Comparison of ENCODE assay signal across 30 cellular contexts in the genomic region with DNA sequence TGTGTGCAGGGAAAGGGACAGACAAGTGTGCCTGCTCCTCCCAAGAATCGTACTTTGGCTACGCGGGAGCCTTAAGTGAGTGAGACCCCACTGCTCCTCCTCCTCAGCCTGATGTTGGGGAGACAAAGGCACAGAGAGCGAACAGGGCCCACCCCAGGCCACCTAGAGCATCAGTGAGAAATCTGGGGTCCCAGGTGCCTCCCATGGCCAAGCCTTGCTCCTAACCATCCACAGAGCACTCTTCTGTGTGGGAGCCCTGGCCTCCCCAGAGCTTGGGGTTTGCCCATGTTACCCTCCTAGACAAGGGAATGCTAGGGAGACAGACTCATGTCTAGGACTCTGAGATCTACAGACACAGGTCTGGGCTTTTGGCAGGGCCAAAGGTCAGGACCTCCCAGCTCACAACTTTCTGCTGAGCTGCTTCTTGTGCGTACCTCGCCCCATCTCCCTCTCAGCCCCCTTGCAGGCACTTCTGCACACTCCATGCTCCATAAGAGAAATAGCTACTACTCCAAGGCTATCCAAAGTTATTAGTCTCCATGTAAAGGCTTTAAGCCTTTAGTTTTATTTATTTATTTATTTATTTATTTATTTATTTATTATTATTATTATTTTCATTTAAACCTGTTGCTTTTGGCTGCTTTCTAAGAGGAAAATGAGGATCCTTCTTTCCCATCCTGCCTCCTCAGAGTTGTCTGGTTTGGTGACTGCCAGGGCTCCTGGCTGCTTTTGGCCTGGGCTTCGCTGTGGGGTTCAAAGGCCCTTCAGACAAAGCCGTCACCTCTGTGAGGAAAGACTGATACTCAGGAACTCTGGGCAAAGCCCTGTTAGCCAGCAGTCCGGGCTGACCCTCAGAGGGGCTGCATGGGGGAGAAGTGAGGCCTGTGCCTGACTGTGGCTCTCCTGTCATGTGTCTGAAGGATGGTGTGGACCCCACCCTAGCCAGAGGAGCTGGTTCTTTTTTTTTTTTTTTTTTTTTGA. TPM values are rescaled to one million over a fixed set of nuclear protein-coding genes. Genes with fewer than 3 reads are reported as not detected.
"Had no signal": no experiment of that assay in that cellular context is flagged by ENCODE, and none has a peak within 500 bp of the region (broad histone marks: within the 10 kb centered on the region; RNA-seq: fewer than 3 reads in every experiment).

No MANE protein-coding gene starts in this region.

- H3K9me3 Mint-ChIP-seq: activated CD4-positive, alpha-beta memory T cell treated with anti-CD3 and anti-CD28 coated beads, Interleukin-2, amount 10 ng/mL, durations not matched to agents 7 days and 5 days; activated CD4-positive, alpha-beta T cell treated with anti-CD3 and anti-CD28 coated beads, Interleukin-2, amount 10 ng/mL, durations not matched to agents 7 days and 5 days; activated T-cell treated with anti-CD3 and anti-CD28 coated beads, Interleukin-2, amount 50 U/mL, for 4 hours; activated T-helper 17 cell treated with anti-CD3 and anti-CD28 coated beads, Interleukin-2, amount 50 U/mL, for 72 hours; effector memory CD8-positive, alpha-beta T cell; T-helper 2 cell treated with Interferon-gamma antibody and Interleukin-4, amounts not matched to agents 5 μg/mL and 100 μg/mL, for 36 hours had no signal

- H3K4me1 ChIP-seq: adrenal gland, body of pancreas, esophagus squamous epithelium, gastroesophageal sphincter had no signal

- H3K4me3 ChIP-seq: adrenal gland, body of pancreas, esophagus squamous epithelium, gastroesophageal sphincter had no signal

- H3K27ac Mint-ChIP-seq: activated CD4-positive, alpha-beta memory T cell treated with anti-CD3 and anti-CD28 coated beads, Interleukin-2, amount 10 ng/mL, durations not matched to agents 7 days and 5 days; activated CD4-positive, alpha-beta T cell treated with anti-CD3 and anti-CD28 coated beads, Interleukin-2, amount 10 ng/mL, durations not matched to agents 7 days and 5 days; activated naive CD8-positive, alpha-beta T cell; activated T-helper 17 cell treated with anti-CD3 and anti-CD28 coated beads, Interleukin-2, amount 50 U/mL, for 72 hours; effector memory CD8-positive, alpha-beta T cell; T-helper 17 cell; T-helper 2 cell treated with Interferon-gamma antibody and Interleukin-4, amounts not matched to agents 5 μg/mL and 100 μg/mL, for 36 hours had no signal

- H3K36me3 Mint-ChIP-seq: activated naive CD8-positive, alpha-beta T cell had no signal

- DNase-seq: activated CD4-positive, alpha-beta memory T cell treated with anti-CD3 and anti-CD28 coated beads, Interleukin-2, amount 10 ng/mL, durations not matched to agents 7 days and 5 days; activated CD4-positive, alpha-beta T cell treated with anti-CD3 and anti-CD28 coated beads for 1 hour; activated CD4-positive, alpha-beta T cell treated with anti-CD3 and anti-CD28 coated beads for 4 hours; activated CD4-positive, alpha-beta T cell treated with anti-CD3 and anti-CD28 coated beads, Interleukin-2, amount 10 ng/mL, durations not matched to agents 7 days and 5 days; activated CD4-positive, alpha-beta T cell treated with anti-CD3 and anti-CD28 coated beads, Interleukin-2, amount 50 U/mL, for 4 hours; activated effector memory CD4-positive, alpha-beta T cell treated with Interleukin-2 at 50 U/mL for 16 hours; activated gamma-delta T cell treated with Interleukin-2 at 50 U/mL for 16 hours; activated naive CD4-positive, alpha-beta T cell treated with anti-CD3 and anti-CD28 coated beads, Interleukin-2, amount 50 U/mL, for 16 hours; activated naive CD4-positive, alpha-beta T cell treated with Interleukin-2 at 50 U/mL for 16 hours; activated T-cell treated with anti-CD3 and anti-CD28 coated beads, Interleukin-2, amount 50 U/mL, for 4 hours; adrenal gland; amygdala; aorta; body of pancreas; caudate nucleus; cortex of kidney; dermis blood vessel endothelial cell; effector CD4-positive, alpha-beta T cell; effector memory CD8-positive, alpha-beta T cell; erythroblast; esophagus squamous epithelium; foreskin melanocyte; T-helper 1 cell; T-helper 17 cell; T1000 had no signal

- H3K27me3 ChIP-seq: adrenal gland, body of pancreas, esophagus squamous epithelium, gastroesophageal sphincter had no signal

- H3K27me3 Mint-ChIP-seq: activated CD4-positive, alpha-beta memory T cell treated with anti-CD3 and anti-CD28 coated beads, Interleukin-2, amount 10 ng/mL, durations not matched to agents 7 days and 5 days; activated CD4-positive, alpha-beta T cell treated with anti-CD3 and anti-CD28 coated beads, Interleukin-2, amount 10 ng/mL, durations not matched to agents 7 days and 5 days; activated naive CD8-positive, alpha-beta T cell; activated T-helper 17 cell treated with anti-CD3 and anti-CD28 coated beads, Interleukin-2, amount 50 U/mL, for 72 hours; T-helper 17 cell had no signal

- H3K4me1 Mint-ChIP-seq: activated CD4-positive, alpha-beta memory T cell treated with anti-CD3 and anti-CD28 coated beads, Interleukin-2, amount 10 ng/mL, durations not matched to agents 7 days and 5 days; activated CD4-positive, alpha-beta T cell treated with anti-CD3 and anti-CD28 coated beads, Interleukin-2, amount 10 ng/mL, durations not matched to agents 7 days and 5 days; activated T-helper 17 cell treated with anti-CD3 and anti-CD28 coated beads, Interleukin-2, amount 50 U/mL, for 72 hours; T-helper 17 cell had no signal

- H3K9me3 ChIP-seq: adrenal gland, body of pancreas, gastroesophageal sphincter had no signal

- ATAC-seq: activated T-cell treated with anti-CD3 and anti-CD28 coated beads, Interleukin-2, amount 50 U/mL, for 4 hours; activated T-helper 17 cell treated with anti-CD3 and anti-CD28 coated beads, Interleukin-2, amount 50 U/mL, for 72 hours; body of pancreas; effector memory CD8-positive, alpha-beta T cell; gastroesophageal sphincter; T-helper 17 cell had no signal

- H3K36me3 ChIP-seq: adrenal gland, esophagus squamous epithelium, gastroesophageal sphincter had no signal

- H3K27ac ChIP-seq: adrenal gland, body of pancreas, esophagus squamous epithelium, gastroesophageal sphincter had no signal

- H3K4me3 Mint-ChIP-seq: activated CD4-positive, alpha-beta memory T cell treated with anti-CD3 and anti-CD28 coated beads, Interleukin-2, amount 10 ng/mL, durations not matched to agents 7 days and 5 days; activated CD4-positive, alpha-beta T cell treated with anti-CD3 and anti-CD28 coated beads, Interleukin-2, amount 10 ng/mL, durations not matched to agents 7 days and 5 days; activated naive CD8-positive, alpha-beta T cell; activated T-cell treated with anti-CD3 and anti-CD28 coated beads, Interleukin-2, amount 50 U/mL, for 4 hours; activated T-helper 17 cell treated with anti-CD3 and anti-CD28 coated beads, Interleukin-2, amount 50 U/mL, for 72 hours; effector memory CD8-positive, alpha-beta T cell; T-helper 17 cell; T-helper 2 cell treated with Interferon-gamma antibody and Interleukin-4, amounts not matched to agents 5 μg/mL and 100 μg/mL, for 36 hours had no signal

RNA-seq across cellular contexts. Expression of a gene that starts 51.6 kb away (rescaled TPM):
- total RNA-seq: fibroblast of villous mesenchyme had no signal
